Comparison of ENCODE assay signal across 6 cellular contexts in genomic region chr5:13611604-13612003, GRCh38.
"Had no signal": no experiment of that assay in that cellular context is flagged by ENCODE, and none has a peak within 500 bp of the region (broad histone marks: within the 10 kb centered on the region; RNA-seq: fewer than 3 reads in every experiment).

No MANE protein-coding gene starts in this region.

- ATAC-seq: GM23338 had no signal

- FAIRE-seq: H1, H54 had no signal

- H3K4me3 ChIP-seq: GM23338 had no signal

- H2AFZ ChIP-seq: GM23338 had no signal

- DNase-seq: H9, HCEC 1CT, IMR-90 had no signal

- H3K4me2 ChIP-seq: GM23338 had no signal
